Comparison of ENCODE assay signal across 26 cellular contexts in genomic region chr4:45155081-45155777, GRCh38.
A peak's percentile ranks its signal among the peaks of the same experiment; 100 is the strongest.
DNase-seq lines count a peak whose midpoint lies in the region; ATAC-seq and TF ChIP-seq lines count a peak whose summit lies in the region.
"Had no signal": no experiment of that assay in that cellular context is flagged by ENCODE, and none has a peak within 500 bp of the region (broad histone marks: within the 10 kb centered on the region; RNA-seq: fewer than 3 reads in every experiment).

No MANE protein-coding gene starts in this region.

- DNase-seq in NCI-H226 (peak; percentile 61), astrocyte of the hippocampus (ENCODE audit: low read depth, low spot score) (peak; percentile 41), foreskin keratinocyte (peak; percentile 58 to 80), retinal pigment epithelial cell (ENCODE audit: low read depth) (peak; percentile 33), coronary artery (ENCODE audit: low spot score) (no peak), NCI-H1436 (lab: John Stamatoyannopoulos, UW) (no peak), vagina (ENCODE audit: extremely low spot score in 2 of 2) (no peak), NCI-H510A treated with DMSO at 0.1 percent for 48 hours (lab: John Stamatoyannopoulos, UW) (no peak)
- DNase-seq: activated CD4-positive, alpha-beta T cell treated with anti-CD3 and anti-CD28 coated beads for 36 hours; activated CD8-positive, alpha-beta T cell treated with anti-CD3 and anti-CD28 coated beads, Interleukin-2, amount 10 ng/mL, durations not matched to agents 7 days and 5 days; activated effector memory CD4-positive, alpha-beta T cell treated with Interleukin-2 at 50 U/mL for 16 hours; activated naive CD8-positive, alpha-beta T cell treated with anti-CD3 and anti-CD28 coated beads for 36 hours; activated T-cell treated with anti-CD3 and anti-CD28 coated beads for 4 hours; effector CD8-positive, alpha-beta T cell; erythroblast; islet precursor cell; lower lobe of right lung; NCI-H1436 treated with DMSO at 0.1 percent for 48 hours; NCI-H446; right cardiac atrium; stimulated activated CD4-positive, alpha-beta T cell treated with anti-CD3 and anti-CD28 coated beads, Interleukin-12 subunit alpha, Interleukin-12 subunit beta, amount 100 ng/mL, for 4 hours; stimulated activated CD4-positive, alpha-beta T cell treated with anti-CD3 and anti-CD28 coated beads, Interleukin-4, amount 100 ng/mL, for 24 hours had no signal

- H3K4me3 ChIP-seq in retinal pigment epithelial cell (ENCODE audit: low read length) (no peak overlapping the region), coronary artery (no peak overlapping the region), vagina (no peak overlapping the region)
- H3K4me3 ChIP-seq: ascending aorta, BLaER1, lower lobe of right lung had no signal

- ATAC-seq in foreskin keratinocyte = no peak
- ATAC-seq: activated CD4-positive, alpha-beta T cell treated with anti-CD3 and anti-CD28 coated beads for 36 hours; activated CD8-positive, alpha-beta T cell treated with anti-CD3 and anti-CD28 coated beads, Interleukin-2, amount 10 ng/mL, durations not matched to agents 7 days and 5 days; lower lobe of right lung; right cardiac atrium; stimulated activated effector memory CD8-positive, alpha-beta T cell treated with anti-CD3 and anti-CD28 coated beads, Interleukin-12 subunit alpha, Interleukin-12 subunit beta, amount 100 ng/mL, for 72 hours had no signal

- H3K9me3 ChIP-seq in vagina = no peaks in the 10 kb centered on the region
- H3K9me3 ChIP-seq: ascending aorta, BLaER1, lower lobe of right lung had no signal

- H3K36me3 ChIP-seq in vagina = no peaks in the 10 kb centered on the region
- H3K36me3 ChIP-seq: ascending aorta, BLaER1, lower lobe of right lung had no signal

- no peaks in the 10 kb centered on the region for H3K4me1 ChIP-seq in foreskin keratinocyte
- no peaks in the 10 kb centered on the region for H3K4me1 ChIP-seq in vagina
- H3K4me1 ChIP-seq: ascending aorta, BLaER1, lower lobe of right lung, parathyroid adenoma had no signal

- H3K27me3 ChIP-seq in foreskin keratinocyte (no peaks in the 10 kb centered on the region), vagina (no peaks in the 10 kb centered on the region)
- H3K27me3 ChIP-seq: ascending aorta, BLaER1 had no signal

- TF ChIP-seq POLR2A in vagina (IDR thresholded peaks at IDR 0.05) = no peak

- H3K27ac ChIP-seq in foreskin keratinocyte (no peak overlapping the region), coronary artery (no peak overlapping the region), vagina (no peak overlapping the region)
- H3K27ac ChIP-seq: ascending aorta, BLaER1, lower lobe of right lung, parathyroid adenoma had no signal

- TF ChIP-seq CTCF in foreskin keratinocyte (conservative IDR thresholded peaks at IDR 0.05) (no peak), retinal pigment epithelial cell (conservative IDR thresholded peaks at IDR 0.05; ENCODE audit: low read depth, low read length) (no peak), coronary artery (IDR thresholded peaks at IDR 0.05) (no peak), vagina (IDR thresholded peaks at IDR 0.05) (no peak)

- intact Hi-C loops in vagina (cut with DNase I) = no loop called here

Comparison
In these comparisons a context has a peak if more than half of its experiments do, and no peak if none do; other contexts are left out.
1. DNase-seq: peak in NCI-H226 (single experiment), astrocyte of the hippocampus (single experiment), foreskin keratinocyte (2 of 2) and retinal pigment epithelial cell (single experiment); none in coronary artery (single experiment), NCI-H1436 (single experiment), vagina (0 of 2) and NCI-H510A treated with DMSO at 0.1 percent for 48 hours (single experiment).